In the genomic region with DNA sequence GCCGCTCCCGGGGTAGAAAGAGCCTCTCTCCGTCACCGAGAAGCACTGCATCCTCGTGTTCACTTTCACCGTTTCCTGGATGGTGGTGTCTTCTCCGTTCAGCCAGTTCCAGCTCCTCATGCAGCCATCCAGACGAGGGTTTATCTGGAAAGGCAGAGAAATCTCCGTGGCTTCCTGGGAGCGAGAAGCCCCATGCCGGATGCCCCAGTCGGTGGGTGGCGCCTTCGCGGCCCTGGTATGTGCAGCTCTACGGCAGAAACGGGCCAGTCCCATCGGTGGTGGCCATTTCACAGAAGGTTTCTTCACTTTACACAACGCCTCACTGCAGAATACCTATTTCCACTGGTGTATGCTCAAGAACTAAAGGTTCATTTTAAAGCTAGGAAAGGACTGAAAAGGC, we compare ENCODE assay signal across 13 cellular contexts. TPM values are rescaled to one million over a fixed set of nuclear protein-coding genes. Genes with fewer than 3 reads are reported as not detected.
DNase-seq lines count a peak whose midpoint lies in the region; ATAC-seq and TF ChIP-seq lines count a peak whose summit lies in the region.
"Had no signal": no experiment of that assay in that cellular context is flagged by ENCODE, and none has a peak within 500 bp of the region (broad histone marks: within the 10 kb centered on the region; RNA-seq: fewer than 3 reads in every experiment).

No MANE protein-coding gene starts in this region.

- WGBS in right cardiac atrium, result 94% methylated on average over 19 of the region's 19 CpGs
- 87 to 92% methylated on average over 19 of the region's 19 CpGs for WGBS in heart right ventricle, 2 donors
- WGBS in esophagus muscularis mucosa, result 94% methylated on average over 19 of the region's 19 CpGs
- WGBS in psoas muscle, 3 donors, result 89 to 92% (median 92%) methylated on average over 19 of the region's 19 CpGs

- no peaks in the 10 kb centered on the region for H3K9me3 ChIP-seq in right cardiac atrium (ENCODE audit: control insufficient read depth, low read length)
- H3K9me3 ChIP-seq in heart right ventricle, result no peaks in the 10 kb centered on the region
- H3K9me3 ChIP-seq in esophagus muscularis mucosa, result no peaks in the 10 kb centered on the region
- no peaks in the 10 kb centered on the region for H3K9me3 ChIP-seq in psoas muscle

- no peak overlapping the region for H3K27ac ChIP-seq in right cardiac atrium (ENCODE audit: low read length)
- H3K27ac ChIP-seq in heart right ventricle, result no peak overlapping the region
- peak overlapping the region; percentile 20 to 47 (median 41) for H3K27ac ChIP-seq in esophagus muscularis mucosa (replicated peaks in 1 of 4)
- no peak overlapping the region for H3K27ac ChIP-seq in psoas muscle
- H3K27ac ChIP-seq: BLaER1 treated with 17β-estradiol and CSF1 and Interleukin-3, amounts not matched to agents 10 nM and 100 nM had no signal

- DNase-seq in right cardiac atrium (peak in 2 of 3 donors; percentile 9 to 34), heart right ventricle (no peak), esophagus muscularis mucosa (ENCODE audit: extremely low spot score) (no peak), psoas muscle (peak; percentile 8 to 39), RKO (ENCODE audit: low spot score) (no peak), T1000 (lab: John Stamatoyannopoulos, UW) (no peak)
- DNase-seq: Calu3; CD8-positive, alpha-beta T cell; DMS79 treated with DMSO at 0.1 percent for 48 hours; GF-D8 had no signal

- no peak for TF ChIP-seq EP300 in esophagus muscularis mucosa (IDR thresholded peaks at IDR 0.05)

- H3K27me3 ChIP-seq in right cardiac atrium (ENCODE audit: control insufficient read depth, insufficient read depth), result no peaks in the 10 kb centered on the region
- H3K27me3 ChIP-seq in heart right ventricle, result no peaks in the 10 kb centered on the region
- no peaks in the 10 kb centered on the region for H3K27me3 ChIP-seq in esophagus muscularis mucosa
- no peaks in the 10 kb centered on the region for H3K27me3 ChIP-seq in psoas muscle (ENCODE audit: insufficient read depth in 3 of 3, low read length in 2 of 3)
- H3K27me3 ChIP-seq: BLaER1 treated with 17β-estradiol and CSF1 and Interleukin-3, amounts not matched to agents 10 nM and 100 nM had no signal

- ATAC-seq in right cardiac atrium, result no peak
- no peak for ATAC-seq in heart right ventricle
- ATAC-seq in psoas muscle, result no peak
- ATAC-seq: CD8-positive, alpha-beta T cell; GM23338; HCT116 had no signal

- H3K4me1 ChIP-seq in right cardiac atrium (ENCODE audit: control insufficient read depth, insufficient read depth, low read length), result peaks cover under 1% of the 10 kb centered on the region
- peaks cover under 1 to 9% (median 6%) of the 10 kb centered on the region in 9 donors for H3K4me1 ChIP-seq in heart right ventricle
- H3K4me1 ChIP-seq in esophagus muscularis mucosa, result peaks cover 8 to 19% (median 14%) of the 10 kb centered on the region in 4 donors
- H3K4me1 ChIP-seq in psoas muscle, result peaks cover 6% of the 10 kb centered on the region

- no peak overlapping the region for H3K4me3 ChIP-seq in right cardiac atrium (ENCODE audit: low read length)
- H3K4me3 ChIP-seq in heart right ventricle, result no peak overlapping the region
- H3K4me3 ChIP-seq in esophagus muscularis mucosa, result no peak overlapping the region
- no peak overlapping the region for H3K4me3 ChIP-seq in psoas muscle
- H3K4me3 ChIP-seq: BLaER1 treated with 17β-estradiol and CSF1 and Interleukin-3, amounts not matched to agents 10 nM and 100 nM; GM23338 had no signal

- no peak for TF ChIP-seq POLR2A in esophagus muscularis mucosa (IDR thresholded peaks at IDR 0.05; ENCODE audit: low read depth)

- H3K36me3 ChIP-seq in heart right ventricle (peaks cover 0 to 79% (median 56%) of the 10 kb centered on the region in 9 donors), esophagus muscularis mucosa (peaks cover 34 to 91% (median 88%) of the 10 kb centered on the region in 4 donors), psoas muscle (ENCODE audit: insufficient read depth in 1 of 2, low read depth in 1 of 2) (peaks cover 0 to 66% of the 10 kb centered on the region in 2 donors)

- intact Hi-C loops in right cardiac atrium (cut with DNase I), result no loop called here
- intact Hi-C loops in heart right ventricle (cut with DNase I), result no loop called here
- intact Hi-C loops in esophagus muscularis mucosa (cut with DNase I), result no loop called here
- intact Hi-C loops in psoas muscle (cut with DNase I), result no loop called here

- TF ChIP-seq CTCF in heart right ventricle (IDR thresholded peaks at IDR 0.05) (no peak), esophagus muscularis mucosa (IDR thresholded peaks at IDR 0.05) (no peak), psoas muscle (IDR thresholded peaks at IDR 0.05) (no peak)

RNA-seq across cellular contexts. Expression of a gene that starts 36.9 kb away (rescaled TPM):
- total RNA-seq in right cardiac atrium (100 to 1,000 TPM; 197 to 213 (median 202) TPM), heart right ventricle (100 to 1,000 TPM; 146 to 223 (median 174) TPM), esophagus muscularis mucosa (100 to 1,000 TPM; 241 to 459 (median 346) TPM), psoas muscle (100 to 1,000 TPM in 1 of 4 donors, 10 to 100 TPM in 3; 65.5 to 103 (median 75.9) TPM)
- polyA plus RNA-seq in right cardiac atrium (273 TPM), heart right ventricle (100 to 1,000 TPM; 113 to 280 TPM), psoas muscle (10 to 100 TPM; 51.6 to 90.9 (median 52.1) TPM)

Comparison
In these comparisons a context has a peak if more than half of its experiments do, and no peak if none do; other contexts are left out.
1. DNase-seq: peak in right cardiac atrium (2 of 3) and psoas muscle (2 of 2); none in heart right ventricle (0 of 2), esophagus muscularis mucosa (single experiment), RKO (single experiment) and T1000 (single experiment).
2. H3K27ac ChIP-seq: peak in esophagus muscularis mucosa (4 of 4); none in right cardiac atrium (single experiment), heart right ventricle (0 of 10) and psoas muscle (single experiment).